19 cellular contexts compared by ENCODE assay signal in genomic region chr7:42144253-42145002, GRCh38.
DNase-seq lines count a peak whose midpoint lies in the region; ATAC-seq and TF ChIP-seq lines count a peak whose summit lies in the region.
"Had no signal": no experiment of that assay in that cellular context is flagged by ENCODE, and none has a peak within 500 bp of the region (broad histone marks: within the 10 kb centered on the region; RNA-seq: fewer than 3 reads in every experiment).

No MANE protein-coding gene starts in this region.

- H3K36me3 ChIP-seq in mesenchymal stem cell (ENCODE audit: control insufficient read depth in 1 of 2, insufficient read depth in 2 of 2, low read depth in 1 of 2, low read length in 2 of 2) = peaks cover 3 to 45% of the 10 kb centered on the region in 2 experiments
- no peaks in the 10 kb centered on the region for H3K36me3 ChIP-seq in uterus
- H3K36me3 ChIP-seq: colonic mucosa, lower lobe of right lung had no signal

- peak overlapping the region; percentile 53 for H3K9ac ChIP-seq in mesenchymal stem cell (ENCODE audit: low read length)

- no peak for TF ChIP-seq CTCF in HFF-Myc (IDR thresholded peaks at IDR 0.05; ENCODE audit: low read depth, low read length, missing control alignments)
- TF ChIP-seq CTCF in uterus (IDR thresholded peaks at IDR 0.05) = no peak

- no peak overlapping the region for H3K27ac ChIP-seq in mesenchymal stem cell (ENCODE audit: low read length, poor library complexity, severe bottlenecking)
- H3K27ac ChIP-seq in uterus = peak overlapping the region; percentile 32 to 63
- H3K27ac ChIP-seq: colonic mucosa, lower lobe of right lung, RWPE1 had no signal

- no peak overlapping the region for H2AK5ac ChIP-seq in mesenchymal stem cell (ENCODE audit: low read length, severe bottlenecking)

- no peak overlapping the region for H2BK5ac ChIP-seq in mesenchymal stem cell (ENCODE audit: low read depth, low read length, poor library complexity, severe bottlenecking)

- H2BK120ac ChIP-seq in mesenchymal stem cell (ENCODE audit: low read depth, low read length) = no peak overlapping the region

- H4K91ac ChIP-seq in mesenchymal stem cell (ENCODE audit: low read length) = no peak overlapping the region

- no peak overlapping the region for H2BK12ac ChIP-seq in mesenchymal stem cell (ENCODE audit: low read length in 2 of 2)

- TF ChIP-seq POLR2A in uterus (IDR thresholded peaks at IDR 0.05) = no peak

- no peak overlapping the region for H3K4ac ChIP-seq in mesenchymal stem cell (ENCODE audit: low read depth in 1 of 2, low read length in 2 of 2)

- no peak overlapping the region for H2BK15ac ChIP-seq in mesenchymal stem cell (ENCODE audit: low read depth, poor library complexity, severe bottlenecking)

- H3K18ac ChIP-seq in mesenchymal stem cell (ENCODE audit: low read depth in 1 of 2, low read length in 2 of 2) = no peak overlapping the region

- H3K9me3 ChIP-seq in mesenchymal stem cell (ENCODE audit: control insufficient read depth, low read length) (no peaks in the 10 kb centered on the region), uterus (no peaks in the 10 kb centered on the region)
- H3K9me3 ChIP-seq: colonic mucosa, lower lobe of right lung had no signal

- H3K4me3 ChIP-seq in HFF-Myc (replicated peaks; ENCODE audit: low read depth, low read length) (peak overlapping the region; percentile 19), mesenchymal stem cell (ENCODE audit: insufficient read depth in 1 of 2, low read depth in 1 of 2, low read length in 2 of 2) (peak overlapping the region in 1 of 2 experiments; percentile 42), uterus (no peak overlapping the region)
- H3K4me3 ChIP-seq: colonic mucosa, lower lobe of right lung had no signal

- H3K23ac ChIP-seq in mesenchymal stem cell (ENCODE audit: low read length in 2 of 2) = no peak overlapping the region

- H3K4me1 ChIP-seq in mesenchymal stem cell (ENCODE audit: control insufficient read depth, insufficient read depth, low read depth, low read length) (no peaks in the 10 kb centered on the region), uterus (peaks cover 0 to 9% of the 10 kb centered on the region in 2 donors)
- H3K4me1 ChIP-seq: colonic mucosa, lower lobe of right lung had no signal

- intact Hi-C loops in uterus (cut with DNase I; ENCODE audit: low total_unique reads) = no loop called here

- H3K14ac ChIP-seq in mesenchymal stem cell (ENCODE audit: low read length in 2 of 2) = no peak overlapping the region

- WGBS in mesenchymal stem cell = 82% methylated on average over 12 of the region's 14 CpGs

- ATAC-seq in GM21529 (IDR thresholded peaks at IDR 0.05; ENCODE audit: unreplicated experiment) = no peak
- ATAC-seq: lower lobe of right lung had no signal

- peaks cover 6% of the 10 kb centered on the region for H3K79me1 ChIP-seq in mesenchymal stem cell (replicated peaks; ENCODE audit: low read length, poor library complexity, severe bottlenecking)

- H3K27me3 ChIP-seq in mesenchymal stem cell (ENCODE audit: control insufficient read depth in 1 of 2, insufficient read depth in 1 of 2, low read length in 2 of 2) = no peaks in the 10 kb centered on the region
- H3K27me3 ChIP-seq in uterus = no peaks in the 10 kb centered on the region
- H3K27me3 ChIP-seq: colonic mucosa had no signal

- H2AFZ ChIP-seq in mesenchymal stem cell (ENCODE audit: low read depth, low read length) = no peak overlapping the region

- no peak overlapping the region for H3K4me2 ChIP-seq in mesenchymal stem cell (ENCODE audit: low read length, poor library complexity, severe bottlenecking)

- H4K8ac ChIP-seq in mesenchymal stem cell (ENCODE audit: low read length) = no peak overlapping the region

- DNase-seq in HFF-Myc (ENCODE audit: extremely low read depth, low read depth) (no peak), dedifferentiated amniotic fluid mesenchymal stem cell (ENCODE audit: extremely low spot score) (peak; percentile 62), mesenchymal stem cell (no peak), uterus (no peak), NCI-H1436 (lab: John Stamatoyannopoulos, UW) (no peak), NCI-H2196 treated with DMSO at 0.1 percent for 48 hours (lab: John Stamatoyannopoulos, UW; ENCODE audit: unreplicated experiment) (no peak)
- DNase-seq: activated CD4-positive, alpha-beta T cell treated with anti-CD3 and anti-CD28 coated beads for 48 hours; activated gamma-delta T cell; C1 segment of cervical spinal cord; colonic mucosa; immature natural killer cell; lower lobe of right lung; MM.1S; NCI-H187; NCI-H446 treated with DMSO at 0.1 percent for 48 hours; stimulated activated CD4-positive, alpha-beta T cell treated with anti-CD3 and anti-CD28 coated beads, Interleukin-4, amount 100 ng/mL, for 4 hours; substantia nigra had no signal
